In genomic region chr1:218394416-218394815, GRCh38 we compare ENCODE assay signal across 22 cellular contexts. TPM values are rescaled to one million over a fixed set of nuclear protein-coding genes. Genes with fewer than 3 reads are reported as not detected.
DNase-seq lines count a peak whose midpoint lies in the region; ATAC-seq and TF ChIP-seq lines count a peak whose summit lies in the region.
"Had no signal": no experiment of that assay in that cellular context is flagged by ENCODE, and none has a peak within 500 bp of the region (broad histone marks: within the 10 kb centered on the region; RNA-seq: fewer than 3 reads in every experiment).

No MANE protein-coding gene starts in this region.

- peak overlapping the region in 2 of 10 donors; percentile 25 to 26 for H3K27ac ChIP-seq in heart right ventricle
- H3K27ac ChIP-seq in skeletal muscle tissue (ENCODE audit: low read depth, low read length): peak overlapping the region; percentile 74
- H3K27ac ChIP-seq in H9 (ENCODE audit: insufficient read length, low read depth, low read length): no peak overlapping the region
- H3K27ac ChIP-seq in neural progenitor cell: no peak overlapping the region
- H3K27ac ChIP-seq: gastroesophageal sphincter, KMS-11, RWPE1, spleen had no signal

- H3K14ac ChIP-seq in H9 (ENCODE audit: insufficient read depth, low read length): no peak overlapping the region

- DNase-seq in NCI-H2107 treated with DMSO at 0.1 percent for 48 hours (lab: John Stamatoyannopoulos, UW; ENCODE audit: unreplicated experiment): peak; percentile 67
- DNase-seq in NCI-H2107 (lab: John Stamatoyannopoulos, UW): no peak
- peak; percentile 51 for DNase-seq in NCI-H2196 (lab: John Stamatoyannopoulos, UW; ENCODE audit: unreplicated experiment)
- no peak for DNase-seq in heart right ventricle
- DNase-seq in H9: no peak
- DNase-seq in neural progenitor cell (ENCODE audit: low spot score): no peak
- DNase-seq: 8988T; activated B cell treated with CpG ODN at 0.5 μM for 24 hours; activated CD4-positive, alpha-beta memory T cell treated with anti-CD3 and anti-CD28 coated beads, Interleukin-2, amount 10 ng/mL, durations not matched to agents 7 days and 5 days; activated gamma-delta T cell treated with Interleukin-2 at 50 U/mL for 16 hours; activated T-cell treated with anti-CD3 and anti-CD28 coated beads for 4 hours; NCI-H345; spleen; stimulated activated CD4-positive, alpha-beta T cell treated with anti-CD3 and anti-CD28 coated beads, Interleukin-4, amount 100 ng/mL, for 24 hours; stimulated activated naive CD8-positive, alpha-beta T cell treated with anti-CD3 and anti-CD28 coated beads, Interleukin-15, amount 100 ng/mL, for 72 hours had no signal

- H3K27me3 Mint-ChIP-seq in H9 (ENCODE audit: low read depth) (no peaks in the 10 kb centered on the region), neural progenitor cell (ENCODE audit: insufficient read depth, low read depth) (peaks cover 6% of the 10 kb centered on the region)
- H3K27me3 Mint-ChIP-seq: progenitor cell of endocrine pancreas had no signal

- H3K4me1 ChIP-seq in heart right ventricle (peaks cover 0 to 36% (median 9%) of the 10 kb centered on the region in 9 donors), skeletal muscle tissue (ENCODE audit: control insufficient read depth in 3 of 3, insufficient read depth in 3 of 3, low read length in 3 of 3) (peaks cover 9 to 17% (median 15%) of the 10 kb centered on the region in 3 donors), H9 (ENCODE audit: insufficient read depth, low read length) (no peaks in the 10 kb centered on the region), neural progenitor cell (peaks cover 4% of the 10 kb centered on the region)
- H3K4me1 ChIP-seq: gastroesophageal sphincter, spleen had no signal

- H3K4me1 Mint-ChIP-seq in H9 (no peaks in the 10 kb centered on the region), neural progenitor cell (peaks cover 6% of the 10 kb centered on the region)
- H3K4me1 Mint-ChIP-seq: activated B cell treated with CpG ODN at 0.5 μM for 24 hours; activated CD4-positive, alpha-beta memory T cell treated with anti-CD3 and anti-CD28 coated beads, Interleukin-2, amount 10 ng/mL, durations not matched to agents 7 days and 5 days; central memory CD8-positive, alpha-beta T cell; stimulated activated naive CD8-positive, alpha-beta T cell treated with anti-CD3 and anti-CD28 coated beads, Interleukin-15, amount 100 ng/mL, for 72 hours had no signal

- H3K27ac Mint-ChIP-seq in H9: no peak overlapping the region
- no peak overlapping the region for H3K27ac Mint-ChIP-seq in neural progenitor cell
- H3K27ac Mint-ChIP-seq: activated B cell treated with CpG ODN at 0.5 μM for 24 hours; activated CD4-positive, alpha-beta memory T cell treated with anti-CD3 and anti-CD28 coated beads, Interleukin-2, amount 10 ng/mL, durations not matched to agents 7 days and 5 days; progenitor cell of endocrine pancreas had no signal

- no peaks in the 10 kb centered on the region for H3K79me2 ChIP-seq in H9 (ENCODE audit: insufficient read depth, low read length)
- H3K79me2 ChIP-seq in neural progenitor cell (ENCODE audit: low read depth): no peaks in the 10 kb centered on the region

- no peak overlapping the region for H2BK15ac ChIP-seq in H9 (ENCODE audit: low read depth, low read length)

- no peak overlapping the region for H3K56ac ChIP-seq in H9 (ENCODE audit: insufficient read length, low read depth, low read length)

- no peaks in the 10 kb centered on the region for H3K9me3 Mint-ChIP-seq in H9
- H3K9me3 Mint-ChIP-seq in neural progenitor cell: no peaks in the 10 kb centered on the region
- H3K9me3 Mint-ChIP-seq: activated B cell treated with CpG ODN at 0.5 μM for 24 hours; activated CD4-positive, alpha-beta memory T cell treated with anti-CD3 and anti-CD28 coated beads, Interleukin-2, amount 10 ng/mL, durations not matched to agents 7 days and 5 days; central memory CD8-positive, alpha-beta T cell; stimulated activated naive CD8-positive, alpha-beta T cell treated with anti-CD3 and anti-CD28 coated beads, Interleukin-15, amount 100 ng/mL, for 72 hours had no signal

- no peak overlapping the region for H2BK5ac ChIP-seq in H9 (ENCODE audit: insufficient read length, low read length)

- no peak overlapping the region for H2AFZ ChIP-seq in H9 (ENCODE audit: low read length)
- H2AFZ ChIP-seq in neural progenitor cell (replicated peaks): no peak overlapping the region

- ATAC-seq in heart right ventricle: peak in 6 of 8 donors; percentile 53 to 67 (median 64)
- ATAC-seq in HG03469 (IDR thresholded peaks at IDR 0.05; ENCODE audit: unreplicated experiment): no peak
- ATAC-seq: gastroesophageal sphincter; stimulated activated naive CD8-positive, alpha-beta T cell treated with anti-CD3 and anti-CD28 coated beads, Interleukin-15, amount 100 ng/mL, for 72 hours had no signal

- H2BK120ac ChIP-seq in H9 (ENCODE audit: low read depth, low read length, poor library complexity, severe bottlenecking): no peak overlapping the region

- no peak overlapping the region for H4K5ac ChIP-seq in H9 (ENCODE audit: insufficient read length, low read depth, low read length)

- no peaks in the 10 kb centered on the region for H3K36me3 ChIP-seq in heart right ventricle
- H3K36me3 ChIP-seq in skeletal muscle tissue (ENCODE audit: control insufficient read depth in 3 of 3, insufficient read depth in 3 of 3, low read length in 3 of 3): no peaks in the 10 kb centered on the region
- H3K36me3 ChIP-seq in neural progenitor cell: no peaks in the 10 kb centered on the region
- H3K36me3 ChIP-seq: gastroesophageal sphincter, spleen had no signal

- no peak overlapping the region for H3K23ac ChIP-seq in H9 (ENCODE audit: insufficient read length, low read depth, low read length)

- H3K79me1 ChIP-seq in H9 (ENCODE audit: insufficient read depth, low read depth, low read length, poor library complexity, severe bottlenecking): no peaks in the 10 kb centered on the region

- no peak overlapping the region for H3K18ac ChIP-seq in H9 (ENCODE audit: insufficient read length, low read depth, low read length)

- no peak overlapping the region for H2BK20ac ChIP-seq in H9 (ENCODE audit: low read depth, low read length, poor library complexity, severe bottlenecking)

- no peak overlapping the region for H3T11ph ChIP-seq in H9 (ENCODE audit: low read length)

- no peaks in the 10 kb centered on the region for H3K36me3 Mint-ChIP-seq in H9 (ENCODE audit: insufficient read depth in 1 of 3, low read depth in 3 of 3)
- no peaks in the 10 kb centered on the region for H3K36me3 Mint-ChIP-seq in neural progenitor cell

- no peak overlapping the region for H2BK12ac ChIP-seq in H9 (ENCODE audit: insufficient read length, low read depth, low read length)

- H3K27me3 ChIP-seq in heart right ventricle (no peaks in the 10 kb centered on the region), skeletal muscle tissue (ENCODE audit: control insufficient read depth in 3 of 3, insufficient read depth in 3 of 3, low read length in 3 of 3) (no peaks in the 10 kb centered on the region), H9 (ENCODE audit: insufficient read depth, low read length) (no peaks in the 10 kb centered on the region), neural progenitor cell (no peaks in the 10 kb centered on the region)
- H3K27me3 ChIP-seq: gastroesophageal sphincter, spleen had no signal

- no peaks in the 10 kb centered on the region for H4K20me1 ChIP-seq in H9 (ENCODE audit: control insufficient read depth, insufficient read depth, insufficient read length)
- H4K20me1 ChIP-seq in neural progenitor cell (ENCODE audit: low read depth): no peaks in the 10 kb centered on the region

- no peak overlapping the region for H3K4ac ChIP-seq in H9 (ENCODE audit: low read depth, low read length)

- H3K4me3 Mint-ChIP-seq in H9: no peak overlapping the region
- no peak overlapping the region for H3K4me3 Mint-ChIP-seq in neural progenitor cell
- H3K4me3 Mint-ChIP-seq: activated B cell treated with CpG ODN at 0.5 μM for 24 hours; activated CD4-positive, alpha-beta memory T cell treated with anti-CD3 and anti-CD28 coated beads, Interleukin-2, amount 10 ng/mL, durations not matched to agents 7 days and 5 days; central memory CD8-positive, alpha-beta T cell; stimulated activated naive CD8-positive, alpha-beta T cell treated with anti-CD3 and anti-CD28 coated beads, Interleukin-15, amount 100 ng/mL, for 72 hours had no signal

- H3F3A ChIP-seq in neural progenitor cell (ENCODE audit: low read depth): no peaks in the 10 kb centered on the region

- H3K9me3 ChIP-seq in heart right ventricle: no peaks in the 10 kb centered on the region
- no peaks in the 10 kb centered on the region for H3K9me3 ChIP-seq in skeletal muscle tissue (ENCODE audit: control insufficient read depth in 3 of 3, low read length in 3 of 3)
- H3K9me3 ChIP-seq in H9 (ENCODE audit: control insufficient read depth, low read depth, low read length): no peaks in the 10 kb centered on the region
- no peaks in the 10 kb centered on the region for H3K9me3 ChIP-seq in neural progenitor cell (ENCODE audit: low read depth)
- H3K9me3 ChIP-seq: gastroesophageal sphincter, spleen had no signal

- H3K4me2 ChIP-seq in H9 (ENCODE audit: insufficient read depth, insufficient read length, low read length) (no peak overlapping the region), neural progenitor cell (no peak overlapping the region)
- H3K4me2 ChIP-seq: KMS-11 had no signal

- no peak overlapping the region for H4K8ac ChIP-seq in H9 (replicated peaks; ENCODE audit: insufficient read length, low read depth, low read length)

- H3K9ac ChIP-seq in skeletal muscle tissue (ENCODE audit: low read depth in 1 of 3, low read length in 3 of 3): peak overlapping the region; percentile 27 to 57 (median 55)
- H3K9ac ChIP-seq in H9 (ENCODE audit: extremely low read depth, insufficient read length, low read length): no peak overlapping the region
- no peak overlapping the region for H3K9ac ChIP-seq in neural progenitor cell
- H3K9ac ChIP-seq: KMS-11 had no signal

- no peak overlapping the region for H2AK5ac ChIP-seq in H9 (ENCODE audit: insufficient read length, low read length)

- H4K91ac ChIP-seq in H9 (ENCODE audit: insufficient read length, low read depth, low read length): no peak overlapping the region

- TF ChIP-seq CTCF in heart right ventricle (IDR thresholded peaks at IDR 0.05) (no peak), H9 (conservative IDR thresholded peaks at IDR 0.05) (no peak), neural progenitor cell (IDR thresholded peaks at IDR 0.05) (no peak)

- no peaks in the 10 kb centered on the region for H3K23me2 ChIP-seq in H9 (ENCODE audit: insufficient read length, low read depth, low read length, poor library complexity, severe bottlenecking)

- intact Hi-C loops in heart right ventricle (cut with DNase I): no loop called here

- WGBS in heart right ventricle, 2 donors: 77% methylated on average over 11 of the region's 11 CpGs
- WGBS in H9 (ENCODE audit: extremely low coverage, insufficient read length, low lambda C conversion rate): no CpG with 5 or more reads among the region's 11 CpGs

- H3K4me3 ChIP-seq in heart right ventricle: no peak overlapping the region
- H3K4me3 ChIP-seq in skeletal muscle tissue (ENCODE audit: low read length in 3 of 3): peak overlapping the region; percentile 31 to 58 (median 36)
- H3K4me3 ChIP-seq in neural progenitor cell: no peak overlapping the region
- H3K4me3 ChIP-seq: gastroesophageal sphincter, spleen had no signal

RNA-seq across cellular contexts. Expression of gene TGFB2, which starts 49.3 kb away (rescaled TPM):
- total RNA-seq in heart right ventricle (10 to 100 TPM in 5 of 10 donors, 1 to 10 TPM in 5; 1.3 to 63.3 (median 9.0) TPM), skeletal muscle tissue (50.6 TPM), H9 (2021) (0.13 TPM in 1 of 2 replicates, not detected in the other), neural progenitor cell (ENCODE audit: low replicate concordance) (0.37 and 1.9 TPM in 2 replicates)
- 1 to 10 TPM in 1 of 2 donors, under 1 TPM in 1; 0.51 to 1.7 TPM for polyA plus RNA-seq in heart right ventricle
- total RNA-seq: activated CD4-positive, alpha-beta memory T cell treated with anti-CD3 and anti-CD28 coated beads, Interleukin-2, amount 10 ng/mL, durations not matched to agents 7 days and 5 days had no signal

Comparison
In these comparisons a context has a peak if more than half of its experiments do, and no peak if none do; other contexts are left out.
1. DNase-seq: peak in NCI-H2107 treated with DMSO at 0.1 percent for 48 hours (single experiment) and NCI-H2196 (single experiment); none in NCI-H2107 (single experiment), heart right ventricle (0 of 2), H9 (single experiment) and neural progenitor cell (single experiment).
2. H3K4me3 ChIP-seq: peak in skeletal muscle tissue (3 of 3); none in heart right ventricle (0 of 10) and neural progenitor cell (single experiment).
3. H3K9ac ChIP-seq: peak in skeletal muscle tissue (3 of 3); none in H9 (single experiment) and neural progenitor cell (single experiment).